Comparison of ENCODE assay signal across 1 cellular context in genomic region chr17:48878920-48879898, GRCh38.
A peak's percentile ranks its signal among the peaks of the same experiment; 100 is the strongest.
TF ChIP-seq lines count a peak whose summit lies in the region.

No MANE protein-coding gene starts in this region.

TF ChIP-seq in HepG2, 621 proteins besides CTCF, POLR2A, EP300 and RAD21 (continued from another document and continues in another):
- no peak for TF ChIP-seq MLXIP (CRISPR knock-in tag; IDR thresholded peaks at IDR 0.05; ENCODE audit: borderline replicate concordance)
- TF ChIP-seq, protein P1, sequence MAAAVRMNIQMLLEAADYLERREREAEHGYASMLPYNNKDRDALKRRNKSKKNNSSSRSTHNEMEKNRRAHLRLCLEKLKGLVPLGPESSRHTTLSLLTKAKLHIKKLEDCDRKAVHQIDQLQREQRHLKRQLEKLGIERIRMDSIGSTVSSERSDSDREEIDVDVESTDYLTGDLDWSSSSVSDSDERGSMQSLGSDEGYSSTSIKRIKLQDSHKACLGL (CRISPR knock-in tag; IDR thresholded peaks at IDR 0.05) = no peak
- 0 out of 2 replicates have a peak, but pooled peaks have one; percentile 37 for TF ChIP-seq ZNF512B (CRISPR knock-in tag; IDR thresholded peaks at IDR 0.05; ENCODE audit: borderline replicate concordance)
- TF ChIP-seq ZNF598 (CRISPR knock-in tag; IDR thresholded peaks at IDR 0.05; ENCODE audit: borderline replicate concordance) = no peak
- TF ChIP-seq DNMT1 (CRISPR knock-in tag; IDR thresholded peaks at IDR 0.05) = no peak
- TF ChIP-seq, protein P2, sequence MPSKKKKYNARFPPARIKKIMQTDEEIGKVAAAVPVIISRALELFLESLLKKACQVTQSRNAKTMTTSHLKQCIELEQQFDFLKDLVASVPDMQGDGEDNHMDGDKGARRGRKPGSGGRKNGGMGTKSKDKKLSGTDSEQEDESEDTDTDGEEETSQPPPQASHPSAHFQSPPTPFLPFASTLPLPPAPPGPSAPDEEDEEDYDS (CRISPR knock-in tag; IDR thresholded peaks at IDR 0.05) = 0 out of 2 replicates have a peak, but pooled peaks have one; percentile 19
- no peak for TF ChIP-seq TBX2 (CRISPR knock-in tag; IDR thresholded peaks at IDR 0.05; ENCODE audit: borderline replicate concordance)
- TF ChIP-seq CHD2 (IDR thresholded peaks at IDR 0.05; ENCODE audit: low read depth, low read length) = 0 out of 2 replicates have a peak, but pooled peaks have one; percentile 35
- TF ChIP-seq TBP (CRISPR knock-in tag; IDR thresholded peaks at IDR 0.05) = no peak
- TF ChIP-seq CSRNP2 (CRISPR knock-in tag; conservative IDR thresholded peaks at IDR 0.05; ENCODE audit: low read depth) = no peak
- no peak for TF ChIP-seq SYNCRIP (IDR thresholded peaks at IDR 0.05; ENCODE audit: insufficient read depth, low read depth, low read length)
- TF ChIP-seq ZNF33B (CRISPR knock-in tag; IDR thresholded peaks at IDR 0.05) = 0 out of 2 replicates have a peak, but pooled peaks have one; percentile 38
- no peak for TF ChIP-seq ZNF577 (CRISPR knock-in tag; IDR thresholded peaks at IDR 0.05; ENCODE audit: borderline replicate concordance, low read depth)
- peak; percentile 23; the same call in 1 of the 2 replicates for TF ChIP-seq MAZ (IDR thresholded peaks at IDR 0.05; ENCODE audit: borderline replicate concordance, low read depth, low read length)
- no peak for TF ChIP-seq MAZ (CRISPR knock-in tag; IDR thresholded peaks at IDR 0.05; ENCODE audit: low read depth)
- TF ChIP-seq ZNF792 (CRISPR knock-in tag; IDR thresholded peaks at IDR 0.05) = 0 out of 2 replicates have a peak, but pooled peaks have one; percentile 22
- no peak for TF ChIP-seq ZMAT3 (CRISPR knock-in tag; conservative IDR thresholded peaks at IDR 0.05)
- TF ChIP-seq, protein P3, sequence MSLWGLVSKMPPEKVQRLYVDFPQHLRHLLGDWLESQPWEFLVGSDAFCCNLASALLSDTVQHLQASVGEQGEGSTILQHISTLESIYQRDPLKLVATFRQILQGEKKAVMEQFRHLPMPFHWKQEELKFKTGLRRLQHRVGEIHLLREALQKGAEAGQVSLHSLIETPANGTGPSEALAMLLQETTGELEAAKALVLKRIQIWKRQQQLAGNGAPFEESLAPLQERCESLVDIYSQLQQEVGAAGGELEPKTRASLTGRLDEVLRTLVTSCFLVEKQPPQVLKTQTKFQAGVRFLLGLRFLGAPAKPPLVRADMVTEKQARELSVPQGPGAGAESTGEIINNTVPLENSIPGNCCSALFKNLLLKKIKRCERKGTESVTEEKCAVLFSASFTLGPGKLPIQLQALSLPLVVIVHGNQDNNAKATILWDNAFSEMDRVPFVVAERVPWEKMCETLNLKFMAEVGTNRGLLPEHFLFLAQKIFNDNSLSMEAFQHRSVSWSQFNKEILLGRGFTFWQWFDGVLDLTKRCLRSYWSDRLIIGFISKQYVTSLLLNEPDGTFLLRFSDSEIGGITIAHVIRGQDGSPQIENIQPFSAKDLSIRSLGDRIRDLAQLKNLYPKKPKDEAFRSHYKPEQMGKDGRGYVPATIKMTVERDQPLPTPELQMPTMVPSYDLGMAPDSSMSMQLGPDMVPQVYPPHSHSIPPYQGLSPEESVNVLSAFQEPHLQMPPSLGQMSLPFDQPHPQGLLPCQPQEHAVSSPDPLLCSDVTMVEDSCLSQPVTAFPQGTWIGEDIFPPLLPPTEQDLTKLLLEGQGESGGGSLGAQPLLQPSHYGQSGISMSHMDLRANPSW (CRISPR knock-in tag; IDR thresholded peaks at IDR 0.05; ENCODE audit: borderline replicate concordance) = 0 out of 2 replicates have a peak, but pooled peaks have one; percentile 36
- no peak for TF ChIP-seq ZNF7 (CRISPR knock-in tag; IDR thresholded peaks at IDR 0.05)
- no peak for TF ChIP-seq HNRNPL (IDR thresholded peaks at IDR 0.05; ENCODE audit: low read depth, low read length)
- no peak for TF ChIP-seq ZNF737 (CRISPR knock-in tag; IDR thresholded peaks at IDR 0.05; ENCODE audit: borderline replicate concordance)
- no peak for TF ChIP-seq KAT7 (CRISPR knock-in tag; IDR thresholded peaks at IDR 0.05; ENCODE audit: borderline replicate concordance)
- peak; percentile 63; the same call in 1 of the 2 replicates for TF ChIP-seq SP4 (CRISPR knock-in tag; IDR thresholded peaks at IDR 0.05)
- no peak for TF ChIP-seq NR2F6 (IDR thresholded peaks at IDR 0.05)
- TF ChIP-seq NR2F6 (CRISPR knock-in tag; IDR thresholded peaks at IDR 0.05) = 0 out of 2 replicates have a peak, but pooled peaks have one; percentile 12
- no peak for TF ChIP-seq ZNF629 (CRISPR knock-in tag; conservative IDR thresholded peaks at IDR 0.05)
- TF ChIP-seq SMC3 (IDR thresholded peaks at IDR 0.05; ENCODE audit: low read length) = peak; percentile 100
- TF ChIP-seq SMAD3 (CRISPR knock-in tag; IDR thresholded peaks at IDR 0.05) = peak; percentile 54; the same call in 1 of the 2 replicates
- TF ChIP-seq POGZ (CRISPR knock-in tag; IDR thresholded peaks at IDR 0.05) = no peak
- no peak for TF ChIP-seq SNAPC2 (CRISPR knock-in tag; IDR thresholded peaks at IDR 0.05)
- TF ChIP-seq RAD51 (IDR thresholded peaks at IDR 0.05; ENCODE audit: borderline replicate concordance) = no peak
- peak; percentile 34; the same call in 1 of the 2 replicates for TF ChIP-seq YEATS2 (CRISPR knock-in tag; IDR thresholded peaks at IDR 0.05; ENCODE audit: borderline replicate concordance)
- TF ChIP-seq ZNF891 (CRISPR knock-in tag; IDR thresholded peaks at IDR 0.05) = no peak
- no peak for TF ChIP-seq ZBTB1 (CRISPR knock-in tag; IDR thresholded peaks at IDR 0.05; ENCODE audit: borderline replicate concordance)
- TF ChIP-seq ZNF331 (CRISPR knock-in tag; IDR thresholded peaks at IDR 0.05) = no peak
- no peak for TF ChIP-seq DBP (CRISPR knock-in tag; IDR thresholded peaks at IDR 0.05; ENCODE audit: not compliant biosample characterization)
- 0 out of 2 replicates have a peak, but pooled peaks have one; percentile 21 for TF ChIP-seq USF2 (IDR thresholded peaks at IDR 0.05; ENCODE audit: low read depth, low read length)
- no peak for TF ChIP-seq USF2 (CRISPR knock-in tag; IDR thresholded peaks at IDR 0.05; ENCODE audit: borderline replicate concordance)
- no peak for TF ChIP-seq NCOA2 (CRISPR knock-in tag; IDR thresholded peaks at IDR 0.05)
- no peak for TF ChIP-seq TEAD2 (CRISPR knock-in tag; IDR thresholded peaks at IDR 0.05)
- TF ChIP-seq ARNTL (CRISPR knock-in tag; IDR thresholded peaks at IDR 0.05) = no peak
- no peak for TF ChIP-seq ZNF12 (CRISPR knock-in tag; IDR thresholded peaks at IDR 0.05)
- no peak for TF ChIP-seq SNRNP70 (IDR thresholded peaks at IDR 0.05; ENCODE audit: low read depth, low read length)
- peak; percentile 39 for TF ChIP-seq ZNF781 (CRISPR knock-in tag; IDR thresholded peaks at IDR 0.05; ENCODE audit: borderline replicate concordance, not compliant biosample characterization)
- TF ChIP-seq SOX13 (IDR thresholded peaks at IDR 0.05) = no peak
- TF ChIP-seq SOX13 (CRISPR knock-in tag; conservative IDR thresholded peaks at IDR 0.05 in 1 of 2, IDR thresholded peaks at IDR 0.05 in 1 of 2) = 0 out of 4 replicates have a peak, but pooled peaks of 1 of the 2 experiments have one; percentile 6
- TF ChIP-seq ZC3H4 (CRISPR knock-in tag; IDR thresholded peaks at IDR 0.05; ENCODE audit: borderline replicate concordance) = no peak
- no peak for TF ChIP-seq ZNF878 (CRISPR knock-in tag; IDR thresholded peaks at IDR 0.05)
- no peak for TF ChIP-seq JUND (CRISPR knock-in tag; IDR thresholded peaks at IDR 0.05)
- TF ChIP-seq TOPORS (CRISPR knock-in tag; IDR thresholded peaks at IDR 0.05) = no peak
- no peak for TF ChIP-seq CREM (IDR thresholded peaks at IDR 0.05)
- no peak for TF ChIP-seq CREM (CRISPR knock-in tag; IDR thresholded peaks at IDR 0.05)
- no peak for TF ChIP-seq KDM6A (CRISPR knock-in tag; IDR thresholded peaks at IDR 0.05; ENCODE audit: low read depth)
- TF ChIP-seq, protein P4, sequence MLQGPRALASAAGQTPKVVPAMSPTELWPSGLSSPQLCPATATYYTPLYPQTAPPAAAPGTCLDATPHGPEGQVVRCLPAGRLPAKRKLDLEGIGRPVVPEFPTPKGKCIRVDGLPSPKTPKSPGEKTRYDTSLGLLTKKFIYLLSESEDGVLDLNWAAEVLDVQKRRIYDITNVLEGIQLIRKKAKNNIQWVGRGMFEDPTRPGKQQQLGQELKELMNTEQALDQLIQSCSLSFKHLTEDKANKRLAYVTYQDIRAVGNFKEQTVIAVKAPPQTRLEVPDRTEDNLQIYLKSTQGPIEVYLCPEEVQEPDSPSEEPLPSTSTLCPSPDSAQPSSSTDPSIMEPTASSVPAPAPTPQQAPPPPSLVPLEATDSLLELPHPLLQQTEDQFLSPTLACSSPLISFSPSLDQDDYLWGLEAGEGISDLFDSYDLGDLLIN (CRISPR knock-in tag; IDR thresholded peaks at IDR 0.05; ENCODE audit: borderline replicate concordance) = no peak
- no peak for TF ChIP-seq TIGD3 (CRISPR knock-in tag; IDR thresholded peaks at IDR 0.05; ENCODE audit: borderline replicate concordance)
- 0 out of 2 replicates have a peak, but pooled peaks have one; percentile 2 for TF ChIP-seq NFE2L2 (IDR thresholded peaks at IDR 0.05; ENCODE audit: low read length)
